In genomic region chr18:35861367-35862114, GRCh38 we compare ENCODE assay signal across 9 cellular contexts.
DNase-seq lines count a peak whose midpoint lies in the region; ATAC-seq and TF ChIP-seq lines count a peak whose summit lies in the region.
"Had no signal": no experiment of that assay in that cellular context is flagged by ENCODE, and none has a peak within 500 bp of the region (broad histone marks: within the 10 kb centered on the region; RNA-seq: fewer than 3 reads in every experiment).

No MANE protein-coding gene starts in this region.

- H3K4me1 Mint-ChIP-seq in stimulated activated naive B cell treated with anti-CD40 and anti-IgM and Interleukin-4, amounts not matched to agents 10 μg/mL and 1 μg/mL and 100 μg/mL, for 72 hours, result peaks cover 3 to 8% of the 10 kb centered on the region in 2 donors
- H3K4me1 Mint-ChIP-seq in CD4-positive, alpha-beta T cell (ENCODE audit: low read depth), result no peaks in the 10 kb centered on the region

- ATAC-seq in GM21381 (IDR thresholded peaks at IDR 0.05; ENCODE audit: unreplicated experiment) (peak; percentile 62), foreskin keratinocyte (peak; percentile 28)
- peak; percentile 74 to 76 for ATAC-seq in stimulated activated naive B cell treated with anti-CD40 and anti-IgM and Interleukin-4, amounts not matched to agents 10 μg/mL and 1 μg/mL and 100 μg/mL, for 72 hours (replicated peaks)
- ATAC-seq in CD4-positive, alpha-beta T cell (ENCODE audit: poor library complexity), result no peak

- CTCF ChIA-PET in CD4-positive, alpha-beta T cell (lab: Charles Lee), result no interaction called here

- H3K9me3 ChIP-seq in HUES64 (ENCODE audit: insufficient read depth, low read depth, low read length), result no peaks in the 10 kb centered on the region
- H3K9me3 ChIP-seq in CD4-positive, alpha-beta T cell (ENCODE audit: control insufficient read depth, low read length), result no peaks in the 10 kb centered on the region
- no peaks in the 10 kb centered on the region for H3K9me3 ChIP-seq in uterus

- H3K36me3 ChIP-seq in HUES64 (ENCODE audit: insufficient read depth, low read length) (no peaks in the 10 kb centered on the region), uterus (no peaks in the 10 kb centered on the region)

- no peaks in the 10 kb centered on the region for H3K36me3 Mint-ChIP-seq in stimulated activated naive B cell treated with anti-CD40 and anti-IgM and Interleukin-4, amounts not matched to agents 10 μg/mL and 1 μg/mL and 100 μg/mL, for 72 hours
- H3K36me3 Mint-ChIP-seq in CD4-positive, alpha-beta T cell (ENCODE audit: low read depth), result no peaks in the 10 kb centered on the region
- H3K36me3 Mint-ChIP-seq: memory B cell had no signal

- DNase-seq in foreskin keratinocyte (no peak), GM19238 (ENCODE audit: insufficient read length, low spot score) (no peak), uterus (no peak)
- DNase-seq in stimulated activated naive B cell treated with anti-CD40 and anti-IgM and Interleukin-4, amounts not matched to agents 10 μg/mL and 1 μg/mL and 100 μg/mL, for 72 hours, result no peak
- no peak for DNase-seq in CD4-positive, alpha-beta T cell

- no peak for TF ChIP-seq POLR2A in uterus (IDR thresholded peaks at IDR 0.05)

- peaks cover 20% of the 10 kb centered on the region for H3K4me1 ChIP-seq in HUES64 (ENCODE audit: insufficient read depth, low read length)
- peaks cover 12% of the 10 kb centered on the region for H3K4me1 ChIP-seq in foreskin keratinocyte
- no peaks in the 10 kb centered on the region for H3K4me1 ChIP-seq in uterus

- H3K4me3 ChIP-seq in HUES64 (ENCODE audit: low read length) (no peak overlapping the region), uterus (no peak overlapping the region)

- intact Hi-C loops in CD4-positive, alpha-beta T cell (cut with DNase I, micrococcal nuclease), result no loop called here
- intact Hi-C loops in uterus (cut with DNase I; ENCODE audit: low total_unique reads), result no loop called here

- WGBS in HUES64, result 88% methylated on average over 4 of the region's 4 CpGs

- H3K4me3 Mint-ChIP-seq in stimulated activated naive B cell treated with anti-CD40 and anti-IgM and Interleukin-4, amounts not matched to agents 10 μg/mL and 1 μg/mL and 100 μg/mL, for 72 hours, result no peak overlapping the region
- no peak overlapping the region for H3K4me3 Mint-ChIP-seq in CD4-positive, alpha-beta T cell
- H3K4me3 Mint-ChIP-seq: activated T-helper 1 cell treated with anti-CD3 and anti-CD28 coated beads, Interleukin-12 subunit alpha, Interleukin-12 subunit beta, Interleukin-2, Interleukin-4 antibody, amounts not matched to agents 30 ng/mL and 10 ng/mL and 1 ng/mL, durations not matched to agents 14 hours and 24 hours and 36 hours; memory B cell had no signal

- peak overlapping the region; percentile 3 for H3K27ac Mint-ChIP-seq in stimulated activated naive B cell treated with anti-CD40 and anti-IgM and Interleukin-4, amounts not matched to agents 10 μg/mL and 1 μg/mL and 100 μg/mL, for 72 hours
- no peak overlapping the region for H3K27ac Mint-ChIP-seq in CD4-positive, alpha-beta T cell
- H3K27ac Mint-ChIP-seq: activated T-helper 1 cell treated with anti-CD3 and anti-CD28 coated beads, Interleukin-12 subunit alpha, Interleukin-12 subunit beta, Interleukin-2, Interleukin-4 antibody, amounts not matched to agents 30 ng/mL and 10 ng/mL and 1 ng/mL, durations not matched to agents 14 hours and 24 hours and 36 hours; memory B cell had no signal

- peak overlapping the region; percentile 3; the same call in 1 of the 2 replicates for H3K9ac ChIP-seq in HUES64 (ENCODE audit: low read depth, low read length)

- peaks cover 0 to 1% of the 10 kb centered on the region in 2 donors for H3K9me3 Mint-ChIP-seq in stimulated activated naive B cell treated with anti-CD40 and anti-IgM and Interleukin-4, amounts not matched to agents 10 μg/mL and 1 μg/mL and 100 μg/mL, for 72 hours
- no peaks in the 10 kb centered on the region for H3K9me3 Mint-ChIP-seq in CD4-positive, alpha-beta T cell
- H3K9me3 Mint-ChIP-seq: activated T-helper 1 cell treated with anti-CD3 and anti-CD28 coated beads, Interleukin-12 subunit alpha, Interleukin-12 subunit beta, Interleukin-2, Interleukin-4 antibody, amounts not matched to agents 30 ng/mL and 10 ng/mL and 1 ng/mL, durations not matched to agents 14 hours and 24 hours and 36 hours; memory B cell had no signal

- no peaks in the 10 kb centered on the region for H3K27me3 ChIP-seq in HUES64 (ENCODE audit: insufficient read depth, low read length)
- no peaks in the 10 kb centered on the region for H3K27me3 ChIP-seq in foreskin keratinocyte
- H3K27me3 ChIP-seq in CD4-positive, alpha-beta T cell (ENCODE audit: control insufficient read depth, insufficient read depth, low read length), result no peaks in the 10 kb centered on the region
- H3K27me3 ChIP-seq in uterus, result no peaks in the 10 kb centered on the region

- peaks cover under 1 to 3% of the 10 kb centered on the region in 2 donors for H3K27me3 Mint-ChIP-seq in stimulated activated naive B cell treated with anti-CD40 and anti-IgM and Interleukin-4, amounts not matched to agents 10 μg/mL and 1 μg/mL and 100 μg/mL, for 72 hours
- peaks cover 10% of the 10 kb centered on the region for H3K27me3 Mint-ChIP-seq in CD4-positive, alpha-beta T cell
- H3K27me3 Mint-ChIP-seq: memory B cell had no signal

- POLR2A ChIA-PET in CD4-positive, alpha-beta T cell (lab: Charles Lee), result no interaction called here

- 0 out of 2 replicates have a peak overlapping the region, but pooled peaks have one; percentile 1 for H3K27ac ChIP-seq in HUES64 (ENCODE audit: low read depth, low read length)
- peak overlapping the region; percentile 48 for H3K27ac ChIP-seq in foreskin keratinocyte
- H3K27ac ChIP-seq in CD4-positive, alpha-beta T cell (ENCODE audit: low read depth, low read length), result no peak overlapping the region
- H3K27ac ChIP-seq in uterus, result no peak overlapping the region

- no peak for TF ChIP-seq CTCF in foreskin keratinocyte (conservative IDR thresholded peaks at IDR 0.05)
- no peak for TF ChIP-seq CTCF in CD4-positive, alpha-beta T cell (IDR thresholded peaks at IDR 0.05)
- no peak for TF ChIP-seq CTCF in uterus (IDR thresholded peaks at IDR 0.05)

Comparison
In these comparisons a context has a peak if more than half of its experiments do, and no peak if none do; other contexts are left out.
1. H3K27ac ChIP-seq: peak in HUES64 (single experiment) and foreskin keratinocyte (single experiment); none in CD4-positive, alpha-beta T cell (single experiment) and uterus (0 of 2).